35 cellular contexts compared by ENCODE assay signal in the genomic region with DNA sequence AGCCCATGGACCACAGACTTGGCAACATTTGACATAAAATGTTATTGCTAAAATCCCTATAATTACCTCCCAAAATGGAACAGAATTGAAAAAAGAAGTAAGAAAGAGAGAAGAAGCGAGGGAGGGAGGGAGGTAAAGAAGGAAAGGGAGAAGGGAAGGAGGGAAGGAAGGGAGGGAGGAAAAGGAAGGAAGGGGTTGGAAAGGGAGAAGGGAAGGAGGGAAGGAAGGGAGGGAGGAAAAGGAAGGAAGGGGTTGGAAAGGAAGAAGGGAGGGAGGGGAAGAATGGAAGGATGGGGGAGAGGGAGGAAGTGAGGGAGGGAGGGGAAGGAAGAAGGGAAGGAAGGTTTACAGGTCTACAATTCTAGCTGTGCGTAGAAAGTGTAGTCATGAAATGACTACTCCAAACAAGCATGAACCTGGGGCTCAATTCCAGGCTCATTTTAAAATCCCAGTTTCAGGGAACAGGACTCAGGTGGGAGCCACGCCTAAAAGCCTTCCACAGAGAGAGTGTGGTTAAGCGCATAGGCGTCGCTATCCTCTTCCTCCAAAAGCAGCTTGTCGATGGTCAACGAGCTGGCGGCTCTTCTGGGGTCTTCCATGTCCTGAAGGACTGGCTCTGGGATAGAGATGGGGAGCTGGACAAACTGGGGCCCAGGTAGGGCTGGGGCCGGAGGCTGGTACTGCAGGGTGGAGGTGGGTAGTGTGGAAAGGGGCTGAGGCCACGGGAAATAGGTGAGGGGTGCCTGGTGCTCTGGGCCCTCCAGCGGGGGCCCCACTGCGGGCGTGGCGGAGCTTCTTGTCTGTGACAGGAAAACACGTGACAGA. TPM values are rescaled to one million over a fixed set of nuclear protein-coding genes. Genes with fewer than 3 reads are reported as not detected.
DNase-seq lines count a peak whose midpoint lies in the region; ATAC-seq, FAIRE-seq and TF ChIP-seq lines count a peak whose summit lies in the region.
"Had no signal": no experiment of that assay in that cellular context is flagged by ENCODE, and none has a peak within 500 bp of the region (broad histone marks: within the 10 kb centered on the region; RNA-seq: fewer than 3 reads in every experiment).

No MANE protein-coding gene starts in this region.

- H3K4me3 Mint-ChIP-seq in activated T-helper 17 cell treated with anti-CD3 and anti-CD28 coated beads, Interleukin-2, amount 50 U/mL, for 72 hours, result no peak overlapping the region
- H3K4me3 Mint-ChIP-seq in nephron, result no peak overlapping the region
- H3K4me3 Mint-ChIP-seq: activated naive CD4-positive, alpha-beta T cell treated with anti-CD3 and anti-CD28 coated beads, Interleukin-2, amount 50 U/mL, for 24 hours; CD8-positive, alpha-beta memory T cell had no signal

- H3K36me3 Mint-ChIP-seq in activated T-helper 17 cell treated with anti-CD3 and anti-CD28 coated beads, Interleukin-2, amount 50 U/mL, for 72 hours (ENCODE audit: low read depth), result no peaks in the 10 kb centered on the region
- no peaks in the 10 kb centered on the region for H3K36me3 Mint-ChIP-seq in nephron (ENCODE audit: low read depth)
- H3K36me3 Mint-ChIP-seq: CD8-positive, alpha-beta memory T cell had no signal

- no peaks in the 10 kb centered on the region for H3K36me3 ChIP-seq in HepG2 (replicated peaks in 1 of 2; ENCODE audit: control insufficient read depth in 1 of 2, insufficient read depth in 2 of 2, low read length in 2 of 2)
- H3K36me3 ChIP-seq in right lobe of liver, result no peaks in the 10 kb centered on the region
- peaks cover 25% of the 10 kb centered on the region for H3K36me3 ChIP-seq in MM.1S (replicated peaks; ENCODE audit: insufficient read depth, low read length)
- H3K36me3 ChIP-seq: cardiac muscle cell, sigmoid colon, upper lobe of right lung had no signal

- H4K20me1 ChIP-seq in HepG2 (ENCODE audit: insufficient read depth, low read length) (no peaks in the 10 kb centered on the region), MM.1S (ENCODE audit: insufficient read depth, low read length) (no peaks in the 10 kb centered on the region)

- no peaks in the 10 kb centered on the region for H3K9me3 ChIP-seq in HepG2 (ENCODE audit: low read length)
- no peaks in the 10 kb centered on the region for H3K9me3 ChIP-seq in right lobe of liver
- no peaks in the 10 kb centered on the region for H3K9me3 ChIP-seq in MM.1S (replicated peaks; ENCODE audit: insufficient read depth, low read length)
- H3K9me3 ChIP-seq: psoas muscle, sigmoid colon, upper lobe of right lung had no signal

- H3K9ac ChIP-seq in HepG2 (ENCODE audit: insufficient read depth, low read depth, low read length) (no peak overlapping the region), MM.1S (ENCODE audit: low read length) (no peak overlapping the region)

- no peak for TF ChIP-seq POLR2A in HepG2 (IDR thresholded peaks at IDR 0.05; ENCODE audit: insufficient read depth in 1 of 2, low read depth in 2 of 2, low read length in 2 of 2)
- no peak for TF ChIP-seq POLR2A in right lobe of liver (IDR thresholded peaks at IDR 0.05)

- H3F3A ChIP-seq in MM.1S (ENCODE audit: insufficient read depth, low read length), result peaks cover 32% of the 10 kb centered on the region

- intact Hi-C loops in HepG2 (cut with micrococcal nuclease; ENCODE audit: unreplicated experiment) (no loop called here), right lobe of liver (cut with DNase I) (no loop called here)

- no peaks in the 10 kb centered on the region for H3K9me2 ChIP-seq in MM.1S (replicated peaks; ENCODE audit: insufficient read depth, low read length)

- WGBS in HepG2 (ENCODE audit: low lambda C conversion rate), result 97% methylated on average over 13 of the region's 16 CpGs
- WGBS in right lobe of liver (ENCODE audit: insufficient coverage, low coverage, low lambda C conversion rate, missing lambda C conversion rate), result 88% methylated on average over 8 of the region's 16 CpGs

- H3K27me3 ChIP-seq in HepG2 (ENCODE audit: control insufficient read depth in 1 of 2, insufficient read depth in 2 of 2, low read length in 2 of 2) (no peaks in the 10 kb centered on the region), right lobe of liver (no peaks in the 10 kb centered on the region), MM.1S (replicated peaks; ENCODE audit: insufficient read depth, low read length) (no peaks in the 10 kb centered on the region)
- H3K27me3 ChIP-seq: cardiac muscle cell, sigmoid colon, upper lobe of right lung had no signal

- DNase-seq in HepG2 (ENCODE audit: low spot score) (no peak), right lobe of liver (no peak), 8988T (no peak), MM.1S (no peak), middle frontal gyrus (ENCODE audit: extremely low spot score, low spot score) (no peak), DMS53 treated with DMSO at 0.1 percent for 48 hours (lab: John Stamatoyannopoulos, UW; ENCODE audit: unreplicated experiment) (no peak)
- DNase-seq: activated T-cell treated with anti-CD3 and anti-CD28 coated beads for 4 hours; AML-193; CD8-positive, alpha-beta memory T cell; effector CD8-positive, alpha-beta T cell; HCEC 1CT; Kasumi-1; mesendoderm; NCI-H1417 treated with DMSO at 0.1 percent for 48 hours; NCI-H2029 treated with DMSO at 0.1 percent for 48 hours; NCI-H226; NCI-H526 treated with DMSO at 0.1 percent for 48 hours; nucleus accumbens; SHP77 treated with DMSO at 0.1 percent for 48 hours; sigmoid colon; stimulated activated CD4-positive, alpha-beta T cell treated with anti-CD3 and anti-CD28 coated beads, Interleukin-12 subunit alpha, Interleukin-12 subunit beta, amount 100 ng/mL, for 4 hours; stimulated activated CD4-positive, alpha-beta T cell treated with anti-CD3 and anti-CD28 coated beads, Interleukin-4, amount 100 ng/mL, for 1 hour; substantia nigra; T-helper 2 cell; upper lobe of right lung had no signal

- no peak for TF ChIP-seq EP300 in HepG2 (IDR thresholded peaks at IDR 0.05; ENCODE audit: low read depth in 2 of 2, low read length in 2 of 2)
- TF ChIP-seq EP300 in HepG2 (CRISPR knock-in tag; IDR thresholded peaks at IDR 0.05; ENCODE audit: borderline replicate concordance), result no peak

- no peaks in the 10 kb centered on the region for H3K79me2 ChIP-seq in HepG2 (ENCODE audit: insufficient read depth, low read length)
- H3K79me2 ChIP-seq in MM.1S (ENCODE audit: low read length), result peaks cover 35% of the 10 kb centered on the region

- H3K27ac ChIP-seq in HepG2 (ENCODE audit: extremely low read length, insufficient read depth, low read length) (no peak overlapping the region), right lobe of liver (no peak overlapping the region), MM.1S (ENCODE audit: low read length) (no peak overlapping the region)
- H3K27ac ChIP-seq: cardiac muscle cell, coronary artery, epithelial cell of prostate, psoas muscle, sigmoid colon, upper lobe of right lung had no signal

- no peak for TF ChIP-seq RAD21 in HepG2 (CRISPR knock-in tag; IDR thresholded peaks at IDR 0.05)

- H3K4me3 ChIP-seq in HepG2 (replicated peaks in 1 of 3; ENCODE audit: insufficient read depth in 1 of 3, low read depth in 2 of 3, low read length in 3 of 3) (no peak overlapping the region), right lobe of liver (no peak overlapping the region), MM.1S (ENCODE audit: low read length) (no peak overlapping the region)
- H3K4me3 ChIP-seq: cardiac muscle cell, coronary artery, psoas muscle, sigmoid colon, upper lobe of right lung had no signal

- CTCF ChIA-PET in HepG2 (lab: Yijun Ruan, JAX; ENCODE audit: low intra/inter-chr PET ratio, low total read pairs), result no interaction called here

- H2AFZ ChIP-seq in HepG2 (ENCODE audit: low read length) (no peak overlapping the region), MM.1S (ENCODE audit: low read length) (no peak overlapping the region)

- no peak for FAIRE-seq in HepG2 (lab: Jason Lieb, UNC)
- FAIRE-seq: RCC 7860 had no signal

- ATAC-seq in HepG2 (no peak), right lobe of liver (no peak)
- no peak for ATAC-seq in activated T-helper 17 cell treated with anti-CD3 and anti-CD28 coated beads, Interleukin-2, amount 50 U/mL, for 72 hours (replicated peaks)
- ATAC-seq: psoas muscle had no signal

- no peak for TF ChIP-seq CTCF in HepG2 (CRISPR knock-in tag; IDR thresholded peaks at IDR 0.05)
- TF ChIP-seq CTCF in right lobe of liver (IDR thresholded peaks at IDR 0.05), result no peak
- no peak for TF ChIP-seq CTCF in nephron (IDR thresholded peaks at IDR 0.05; ENCODE audit: unreplicated experiment in 3 of 3)
- TF ChIP-seq CTCF in MM.1S (IDR thresholded peaks at IDR 0.05; ENCODE audit: low read length), result no peak

- H3K27me3 Mint-ChIP-seq in activated T-helper 17 cell treated with anti-CD3 and anti-CD28 coated beads, Interleukin-2, amount 50 U/mL, for 72 hours, result no peaks in the 10 kb centered on the region
- H3K27me3 Mint-ChIP-seq in nephron (ENCODE audit: low read depth), result peaks cover 8% of the 10 kb centered on the region
- H3K27me3 Mint-ChIP-seq: activated naive CD4-positive, alpha-beta T cell treated with anti-CD3 and anti-CD28 coated beads, Interleukin-2, amount 50 U/mL, for 24 hours had no signal

- no peaks in the 10 kb centered on the region for H3K9me3 Mint-ChIP-seq in activated T-helper 17 cell treated with anti-CD3 and anti-CD28 coated beads, Interleukin-2, amount 50 U/mL, for 72 hours
- no peaks in the 10 kb centered on the region for H3K9me3 Mint-ChIP-seq in nephron
- H3K9me3 Mint-ChIP-seq: activated naive CD4-positive, alpha-beta T cell treated with anti-CD3 and anti-CD28 coated beads, Interleukin-2, amount 50 U/mL, for 24 hours; CD8-positive, alpha-beta memory T cell had no signal

- POLR2A ChIA-PET in HepG2 (lab: Yijun Ruan, JAX), result interaction anchor here (0.8 to 12.2 kb wide), 5 partner anchors 17 to 73 kb away, joined by 3 to 197 read pairs (median 6); partner anchors contain the start of gene POU2AF3

- H3K4me2 ChIP-seq in HepG2 (ENCODE audit: low read depth, low read length) (no peak overlapping the region), MM.1S (ENCODE audit: low read depth, low read length) (no peak overlapping the region)

- H3K4me1 ChIP-seq in HepG2 (ENCODE audit: insufficient read depth, low read length) (peaks cover 86% of the 10 kb centered on the region), right lobe of liver (peaks cover 0 to 4% (median 0%) of the 10 kb centered on the region in 4 donors), MM.1S (ENCODE audit: low read length) (no peaks in the 10 kb centered on the region)
- H3K4me1 ChIP-seq: psoas muscle, sigmoid colon, upper lobe of right lung had no signal

- no peaks in the 10 kb centered on the region for H3K4me1 Mint-ChIP-seq in activated T-helper 17 cell treated with anti-CD3 and anti-CD28 coated beads, Interleukin-2, amount 50 U/mL, for 72 hours
- peaks cover 36% of the 10 kb centered on the region for H3K4me1 Mint-ChIP-seq in nephron
- H3K4me1 Mint-ChIP-seq: activated naive CD4-positive, alpha-beta T cell treated with anti-CD3 and anti-CD28 coated beads, Interleukin-2, amount 50 U/mL, for 24 hours; CD8-positive, alpha-beta memory T cell had no signal

- H3K27ac Mint-ChIP-seq in activated T-helper 17 cell treated with anti-CD3 and anti-CD28 coated beads, Interleukin-2, amount 50 U/mL, for 72 hours, result peak overlapping the region; percentile 10
- peak overlapping the region in 2 of 3 experiments; percentile 94 to 97 for H3K27ac Mint-ChIP-seq in nephron
- H3K27ac Mint-ChIP-seq: activated naive CD4-positive, alpha-beta T cell treated with anti-CD3 and anti-CD28 coated beads, Interleukin-2, amount 50 U/mL, for 24 hours; CD8-positive, alpha-beta memory T cell had no signal

- no TSS peak for BruUV-seq in HepG2 (replicated peaks; lab: Mats Ljungman, UMichigan)

- in situ Hi-C loops in HepG2 (cut with HindIII; ENCODE audit: extremely low pct_ligation_motif_present, low pct_unique_long_range_greater_than_20kb), result no loop called here

RNA-seq across cellular contexts. Expression of gene POU2AF1, which starts 25.1 kb away (rescaled TPM):
- 1.8 and 1.9 TPM in 2 replicates for total RNA-seq in HepG2 (2016; rRNA removed; fragmentation: Illumina TruSeq; extraction: Trizol)
- 0.40 and 0.53 TPM in 2 replicates for total RNA-seq in HepG2 (2016; cell fraction: cytosol; rRNA removed; fragmentation: Illumina TruSeq; extraction: Trizol; ENCODE audit: low read depth)
- total RNA-seq in HepG2 (2016; cell fraction: insoluble cytoplasmic fraction; rRNA removed; fragmentation: Illumina TruSeq; extraction: Trizol), result 1.0 and 1.1 TPM in 2 replicates
- 0.65 and 2.2 TPM in 2 replicates for total RNA-seq in HepG2 (2016; cell fraction: membrane; rRNA removed; fragmentation: Illumina TruSeq; extraction: Trizol)
- total RNA-seq in HepG2 (2016; cell fraction: nucleus; rRNA removed; fragmentation: Illumina TruSeq; extraction: Trizol), result 0.81 and 1.8 TPM in 2 replicates
- 3.6 and 5.3 TPM in 2 replicates for polyA plus RNA-seq in HepG2 (2011; rRNA removed)
- polyA plus RNA-seq in HepG2 (2011; cell fraction: cytosol; rRNA removed), result 3.0 and 3.2 TPM in 2 replicates
- polyA plus RNA-seq in HepG2 (2011; cell fraction: nucleus; rRNA removed), result 8.2 and 10.5 TPM in 2 replicates
- polyA plus RNA-seq in HepG2 (2012), result 4.9 and 6.1 TPM in 2 replicates
- 0.52 and 0.81 TPM in 2 replicates for polyA plus RNA-seq in HepG2 (2016; cell fraction: cytosol; fragmentation: Illumina TruSeq; extraction: Trizol; ENCODE audit: low read depth)
- polyA plus RNA-seq in HepG2 (2016; cell fraction: insoluble cytoplasmic fraction; fragmentation: Illumina TruSeq; extraction: Trizol; ENCODE audit: low read depth), result 2.3 and 2.6 TPM in 2 replicates
- 1.4 TPM in 2 replicates for polyA plus RNA-seq in HepG2 (2016; cell fraction: membrane; fragmentation: Illumina TruSeq; extraction: Trizol; ENCODE audit: low read depth)
- polyA plus RNA-seq in HepG2 (2016; cell fraction: nucleus; fragmentation: Illumina TruSeq; extraction: Trizol; ENCODE audit: insufficient read depth, low read depth), result 3.4 and 4.0 TPM in 2 replicates
- polyA minus RNA-seq in HepG2 (2011; rRNA and poly(A)+ RNA removed; ENCODE audit: low replicate concordance), result 0.28 and 3.3 TPM in 2 replicates
- polyA minus RNA-seq in HepG2 (2011; cell fraction: cytosol; rRNA and poly(A)+ RNA removed), result 3.1 and 3.6 TPM in 2 replicates
- polyA minus RNA-seq in HepG2 (2011; cell fraction: nucleus; rRNA and poly(A)+ RNA removed), result 4.1 and 5.3 TPM in 2 replicates
- 1 to 10 TPM in 2 of 6 experiments, under 1 TPM in 4; 0.06 to 2.4 (median 0.63) TPM for total RNA-seq in right lobe of liver
- total RNA-seq in activated T-helper 17 cell treated with anti-CD3 and anti-CD28 coated beads, Interleukin-2, amount 50 U/mL, for 72 hours, result 10 to 100 TPM in 1 of 2 donors, 1 to 10 TPM in 1; 6.4 to 36.6 TPM
- total RNA-seq: A673, cardiac muscle cell, glomerular endothelial cell had no signal
- polyA plus RNA-seq: cardiac muscle cell; CD8-positive, alpha-beta memory T cell had no signal

RNA-seq across cellular contexts. Expression of gene POU2AF3, which starts 55.6 kb away (rescaled TPM):
- total RNA-seq in HepG2 (2016; rRNA removed; fragmentation: Illumina TruSeq; extraction: Trizol) (4.9 and 7.8 TPM in 2 replicates), right lobe of liver (under 1 TPM; 0.39 to 0.86 (median 0.52) TPM)
- total RNA-seq in HepG2 (2016; cell fraction: cytosol; rRNA removed; fragmentation: Illumina TruSeq; extraction: Trizol; ENCODE audit: low read depth), result 2.0 and 2.8 TPM in 2 replicates
- total RNA-seq in HepG2 (2016; cell fraction: insoluble cytoplasmic fraction; rRNA removed; fragmentation: Illumina TruSeq; extraction: Trizol), result 5.5 and 7.3 TPM in 2 replicates
- 3.5 and 4.6 TPM in 2 replicates for total RNA-seq in HepG2 (2016; cell fraction: membrane; rRNA removed; fragmentation: Illumina TruSeq; extraction: Trizol)
- total RNA-seq in HepG2 (2016; cell fraction: nucleus; rRNA removed; fragmentation: Illumina TruSeq; extraction: Trizol), result 10.6 and 11.1 TPM in 2 replicates
- polyA plus RNA-seq in HepG2 (2011; rRNA removed), result 70.7 and 71.2 TPM in 2 replicates
- polyA plus RNA-seq in HepG2 (2011; cell fraction: cytosol; rRNA removed), result 32.5 and 33.6 TPM in 2 replicates
- 175 and 193 TPM in 2 replicates for polyA plus RNA-seq in HepG2 (2011; cell fraction: nucleus; rRNA removed)
- 26.6 and 28.4 TPM in 2 replicates for polyA plus RNA-seq in HepG2 (2012)
- polyA plus RNA-seq in HepG2 (2016; cell fraction: cytosol; fragmentation: Illumina TruSeq; extraction: Trizol; ENCODE audit: low read depth), result 4.2 and 5.4 TPM in 2 replicates
- 13.1 and 13.8 TPM in 2 replicates for polyA plus RNA-seq in HepG2 (2016; cell fraction: insoluble cytoplasmic fraction; fragmentation: Illumina TruSeq; extraction: Trizol; ENCODE audit: low read depth)
- polyA plus RNA-seq in HepG2 (2016; cell fraction: membrane; fragmentation: Illumina TruSeq; extraction: Trizol; ENCODE audit: low read depth), result 6.0 and 7.4 TPM in 2 replicates
- polyA plus RNA-seq in HepG2 (2016; cell fraction: nucleus; fragmentation: Illumina TruSeq; extraction: Trizol; ENCODE audit: insufficient read depth, low read depth), result 47.2 and 50.2 TPM in 2 replicates
- 20.8 TPM in 1 of 2 replicates, not detected in the other for polyA minus RNA-seq in HepG2 (2011; rRNA and poly(A)+ RNA removed; ENCODE audit: low replicate concordance)
- 5.8 and 9.0 TPM in 2 replicates for polyA minus RNA-seq in HepG2 (2011; cell fraction: cytosol; rRNA and poly(A)+ RNA removed)
- 18.3 and 18.5 TPM in 2 replicates for polyA minus RNA-seq in HepG2 (2011; cell fraction: nucleus; rRNA and poly(A)+ RNA removed)
- total RNA-seq in activated T-helper 17 cell treated with anti-CD3 and anti-CD28 coated beads, Interleukin-2, amount 50 U/mL, for 72 hours, result not detected
- total RNA-seq: CD8-positive, alpha-beta memory T cell; glomerular endothelial cell had no signal
- polyA plus RNA-seq: CD8-positive, alpha-beta memory T cell had no signal
